24 cellular contexts compared by ENCODE assay signal in genomic region chr7:117152213-117153007, GRCh38.
DNase-seq lines count a peak whose midpoint lies in the region; ATAC-seq and TF ChIP-seq lines count a peak whose summit lies in the region.
"Had no signal": no experiment of that assay in that cellular context is flagged by ENCODE, and none has a peak within 500 bp of the region (broad histone marks: within the 10 kb centered on the region; RNA-seq: fewer than 3 reads in every experiment).

No MANE protein-coding gene starts in this region.

- H3K4me3 ChIP-seq in heart right ventricle = no peak overlapping the region
- no peak overlapping the region for H3K4me3 ChIP-seq in mesenchymal stem cell (ENCODE audit: insufficient read depth in 1 of 2, low read depth in 1 of 2, low read length in 2 of 2)
- H3K4me3 ChIP-seq: coronary artery, GM23338, MG63, sigmoid colon had no signal

- H3K18ac ChIP-seq in mesenchymal stem cell (ENCODE audit: low read depth in 1 of 2, low read length in 2 of 2) = no peak overlapping the region

- H2BK120ac ChIP-seq in mesenchymal stem cell (ENCODE audit: low read depth, low read length) = no peak overlapping the region

- H3K14ac ChIP-seq in mesenchymal stem cell (ENCODE audit: low read length in 2 of 2) = no peak overlapping the region

- H3K27me3 ChIP-seq in heart right ventricle (no peaks in the 10 kb centered on the region), mesenchymal stem cell (ENCODE audit: control insufficient read depth in 1 of 2, insufficient read depth in 1 of 2, low read length in 2 of 2) (no peaks in the 10 kb centered on the region)
- H3K27me3 ChIP-seq: MG63, sigmoid colon had no signal

- no peak overlapping the region for H2BK12ac ChIP-seq in mesenchymal stem cell (ENCODE audit: low read length in 2 of 2)

- H2BK5ac ChIP-seq in mesenchymal stem cell (ENCODE audit: low read depth, low read length, poor library complexity, severe bottlenecking) = no peak overlapping the region

- H2AFZ ChIP-seq in mesenchymal stem cell (ENCODE audit: low read depth, low read length) = no peak overlapping the region
- H2AFZ ChIP-seq: GM23338 had no signal

- no peak overlapping the region for H4K91ac ChIP-seq in mesenchymal stem cell (ENCODE audit: low read length)

- H3K36me3 Mint-ChIP-seq in activated CD4-positive, alpha-beta T cell treated with anti-CD3 and anti-CD28 coated beads, Interleukin-2, amount 10 ng/mL, durations not matched to agents 7 days and 5 days (ENCODE audit: low read depth) = no peaks in the 10 kb centered on the region
- H3K36me3 Mint-ChIP-seq: activated CD8-positive, alpha-beta memory T cell treated with anti-CD3 and anti-CD28 coated beads, Interleukin-2, amount 10 ng/mL, durations not matched to agents 7 days and 5 days; natural killer cell had no signal

- intact Hi-C loops in heart right ventricle (cut with DNase I) = no loop called here

- no peak overlapping the region for H4K8ac ChIP-seq in mesenchymal stem cell (ENCODE audit: low read length)

- 75 to 79% methylated on average over 3 of the region's 3 CpGs for WGBS in heart right ventricle, 2 donors
- WGBS in mesenchymal stem cell = 84% methylated on average over 2 of the region's 3 CpGs

- H3K27ac ChIP-seq in heart right ventricle (no peak overlapping the region), mesenchymal stem cell (ENCODE audit: low read length, poor library complexity, severe bottlenecking) (peak overlapping the region; percentile 59)
- H3K27ac ChIP-seq: coronary artery, sigmoid colon had no signal

- no peaks in the 10 kb centered on the region for H3K27me3 Mint-ChIP-seq in activated CD4-positive, alpha-beta T cell treated with anti-CD3 and anti-CD28 coated beads, Interleukin-2, amount 10 ng/mL, durations not matched to agents 7 days and 5 days
- H3K27me3 Mint-ChIP-seq: activated CD4-positive, alpha-beta T cell treated with anti-CD3 and anti-CD28 coated beads for 36 hours; activated CD8-positive, alpha-beta memory T cell treated with anti-CD3 and anti-CD28 coated beads, Interleukin-2, amount 10 ng/mL, durations not matched to agents 7 days and 5 days; activated naive CD8-positive, alpha-beta T cell; CD4-positive, alpha-beta T cell; memory B cell; stimulated activated memory B cell treated with anti-CD40 and anti-IgM and Interleukin-4, amounts not matched to agents 10 μg/mL and 1 μg/mL and 100 μg/mL, for 72 hours had no signal

- peak; percentile 62 to 88 (median 78) for ATAC-seq in heart right ventricle
- no peak for ATAC-seq in GM19328 (IDR thresholded peaks at IDR 0.05; ENCODE audit: unreplicated experiment)
- ATAC-seq: activated CD4-positive, alpha-beta T cell treated with anti-CD3 and anti-CD28 coated beads for 36 hours; activated CD8-positive, alpha-beta memory T cell treated with anti-CD3 and anti-CD28 coated beads, Interleukin-2, amount 10 ng/mL, durations not matched to agents 7 days and 5 days; GM23338; natural killer cell; stimulated activated memory B cell treated with anti-CD40 and anti-IgM and Interleukin-4, amounts not matched to agents 10 μg/mL and 1 μg/mL and 100 μg/mL, for 72 hours had no signal

- H2AK5ac ChIP-seq in mesenchymal stem cell (ENCODE audit: low read length, severe bottlenecking) = peak overlapping the region; percentile 42

- no peak overlapping the region for H3K9ac ChIP-seq in mesenchymal stem cell (ENCODE audit: low read length)

- TF ChIP-seq CTCF in heart right ventricle (IDR thresholded peaks at IDR 0.05) = no peak

- no peaks in the 10 kb centered on the region for H3K9me3 ChIP-seq in heart right ventricle
- H3K9me3 ChIP-seq in mesenchymal stem cell (ENCODE audit: control insufficient read depth, low read length) = no peaks in the 10 kb centered on the region
- H3K9me3 ChIP-seq: MG63, sigmoid colon had no signal

- peaks cover 3 to 49% (median 19%) of the 10 kb centered on the region in 9 donors for H3K4me1 ChIP-seq in heart right ventricle
- no peaks in the 10 kb centered on the region for H3K4me1 ChIP-seq in mesenchymal stem cell (ENCODE audit: control insufficient read depth, insufficient read depth, low read depth, low read length)

- no peaks in the 10 kb centered on the region for H3K4me1 Mint-ChIP-seq in activated CD4-positive, alpha-beta T cell treated with anti-CD3 and anti-CD28 coated beads, Interleukin-2, amount 10 ng/mL, durations not matched to agents 7 days and 5 days
- H3K4me1 Mint-ChIP-seq: activated CD4-positive, alpha-beta T cell treated with anti-CD3 and anti-CD28 coated beads for 36 hours; activated CD8-positive, alpha-beta memory T cell treated with anti-CD3 and anti-CD28 coated beads, Interleukin-2, amount 10 ng/mL, durations not matched to agents 7 days and 5 days; memory B cell; natural killer cell; stimulated activated memory B cell treated with anti-CD40 and anti-IgM and Interleukin-4, amounts not matched to agents 10 μg/mL and 1 μg/mL and 100 μg/mL, for 72 hours had no signal

- H3K79me1 ChIP-seq in mesenchymal stem cell (replicated peaks; ENCODE audit: low read length, poor library complexity, severe bottlenecking) = peaks cover 16% of the 10 kb centered on the region

- no peak overlapping the region for H3K27ac Mint-ChIP-seq in activated CD4-positive, alpha-beta T cell treated with anti-CD3 and anti-CD28 coated beads, Interleukin-2, amount 10 ng/mL, durations not matched to agents 7 days and 5 days
- H3K27ac Mint-ChIP-seq: activated CD4-positive, alpha-beta T cell treated with anti-CD3 and anti-CD28 coated beads for 36 hours; activated CD8-positive, alpha-beta memory T cell treated with anti-CD3 and anti-CD28 coated beads, Interleukin-2, amount 10 ng/mL, durations not matched to agents 7 days and 5 days; activated naive CD8-positive, alpha-beta T cell; activated T-helper 1 cell treated with anti-CD3 and anti-CD28 coated beads, Interleukin-12 subunit alpha, Interleukin-12 subunit beta, Interleukin-2, Interleukin-4 antibody, amounts not matched to agents 30 ng/mL and 10 ng/mL and 1 ng/mL, durations not matched to agents 14 hours and 24 hours and 36 hours; CD4-positive, alpha-beta T cell; GM23338; memory B cell; natural killer cell; stimulated activated memory B cell treated with anti-CD40 and anti-IgM and Interleukin-4, amounts not matched to agents 10 μg/mL and 1 μg/mL and 100 μg/mL, for 72 hours had no signal

- no peak overlapping the region for H3K4me2 ChIP-seq in mesenchymal stem cell (ENCODE audit: low read length, poor library complexity, severe bottlenecking)
- H3K4me2 ChIP-seq: GM23338 had no signal

- no peak overlapping the region for H3K23ac ChIP-seq in mesenchymal stem cell (ENCODE audit: low read length in 2 of 2)

- H2BK15ac ChIP-seq in mesenchymal stem cell (ENCODE audit: low read depth, poor library complexity, severe bottlenecking) = no peak overlapping the region

- DNase-seq in DMS 273 (lab: John Stamatoyannopoulos, UW; ENCODE audit: unreplicated experiment) (peak; percentile 55), NCI-H1105 treated with DMSO at 0.1 percent for 48 hours (lab: John Stamatoyannopoulos, UW) (peak; percentile 63), heart right ventricle (peak in 1 of 2 donors; percentile 19), mesenchymal stem cell (peak; percentile 35), HuH-7 (ENCODE audit: low spot score) (no peak), NCI-H1048 (lab: John Stamatoyannopoulos, UW) (no peak)
- DNase-seq in activated CD4-positive, alpha-beta T cell treated with anti-CD3 and anti-CD28 coated beads, Interleukin-2, amount 10 ng/mL, durations not matched to agents 7 days and 5 days = no peak
- DNase-seq: activated CD4-positive, alpha-beta T cell treated with anti-CD3 and anti-CD28 coated beads for 36 hours; activated CD8-positive, alpha-beta memory T cell treated with anti-CD3 and anti-CD28 coated beads, Interleukin-2, amount 10 ng/mL, durations not matched to agents 7 days and 5 days; CD4-positive, alpha-beta T cell; DMS153; IMR-90; MG63; natural killer cell; NCI-H446; sigmoid colon; SW 1271 had no signal

- no peak overlapping the region for H3K4me3 Mint-ChIP-seq in activated CD4-positive, alpha-beta T cell treated with anti-CD3 and anti-CD28 coated beads, Interleukin-2, amount 10 ng/mL, durations not matched to agents 7 days and 5 days
- H3K4me3 Mint-ChIP-seq: activated CD4-positive, alpha-beta T cell treated with anti-CD3 and anti-CD28 coated beads for 36 hours; activated CD8-positive, alpha-beta memory T cell treated with anti-CD3 and anti-CD28 coated beads, Interleukin-2, amount 10 ng/mL, durations not matched to agents 7 days and 5 days; activated naive CD8-positive, alpha-beta T cell; activated T-helper 1 cell treated with anti-CD3 and anti-CD28 coated beads, Interleukin-12 subunit alpha, Interleukin-12 subunit beta, Interleukin-2, Interleukin-4 antibody, amounts not matched to agents 30 ng/mL and 10 ng/mL and 1 ng/mL, durations not matched to agents 14 hours and 24 hours and 36 hours; CD4-positive, alpha-beta T cell; GM23338; memory B cell; natural killer cell; stimulated activated memory B cell treated with anti-CD40 and anti-IgM and Interleukin-4, amounts not matched to agents 10 μg/mL and 1 μg/mL and 100 μg/mL, for 72 hours had no signal

- no peaks in the 10 kb centered on the region for H3K9me3 Mint-ChIP-seq in activated CD4-positive, alpha-beta T cell treated with anti-CD3 and anti-CD28 coated beads, Interleukin-2, amount 10 ng/mL, durations not matched to agents 7 days and 5 days
- H3K9me3 Mint-ChIP-seq: activated T-helper 1 cell treated with anti-CD3 and anti-CD28 coated beads, Interleukin-12 subunit alpha, Interleukin-12 subunit beta, Interleukin-2, Interleukin-4 antibody, amounts not matched to agents 30 ng/mL and 10 ng/mL and 1 ng/mL, durations not matched to agents 14 hours and 24 hours and 36 hours; CD4-positive, alpha-beta T cell; GM23338; memory B cell; natural killer cell; stimulated activated memory B cell treated with anti-CD40 and anti-IgM and Interleukin-4, amounts not matched to agents 10 μg/mL and 1 μg/mL and 100 μg/mL, for 72 hours had no signal

- CTCF ChIA-PET in activated CD4-positive, alpha-beta T cell treated with anti-CD3 and anti-CD28 coated beads, Interleukin-2, amount 10 ng/mL, durations not matched to agents 7 days and 5 days (lab: Charles Lee) = no interaction called here

- POLR2A ChIA-PET in activated CD4-positive, alpha-beta T cell treated with anti-CD3 and anti-CD28 coated beads, Interleukin-2, amount 10 ng/mL, durations not matched to agents 7 days and 5 days (lab: Charles Lee) = no interaction called here

- H3K4ac ChIP-seq in mesenchymal stem cell (ENCODE audit: low read depth in 1 of 2, low read length in 2 of 2) = no peak overlapping the region

- H3K36me3 ChIP-seq in heart right ventricle (no peaks in the 10 kb centered on the region), mesenchymal stem cell (ENCODE audit: control insufficient read depth in 1 of 2, insufficient read depth in 2 of 2, low read depth in 1 of 2, low read length in 2 of 2) (peaks cover 0 to 11% of the 10 kb centered on the region in 2 experiments)
- H3K36me3 ChIP-seq: MG63, sigmoid colon had no signal

Comparison
In these comparisons a context has a peak if more than half of its experiments do, and no peak if none do; other contexts are left out.
1. DNase-seq: peak in DMS 273 (single experiment), NCI-H1105 treated with DMSO at 0.1 percent for 48 hours (single experiment) and mesenchymal stem cell (single experiment); none in HuH-7 (single experiment), activated CD4-positive, alpha-beta T cell treated with anti-CD3 and anti-CD28 coated beads, Interleukin-2, amount 10 ng/mL, durations not matched to agents 7 days and 5 days (single experiment) and NCI-H1048 (single experiment).